ENCODE assay signal across 1 cellular context in genomic region chr2:70902579-70902978, GRCh38.
TF ChIP-seq lines count a peak whose summit lies in the region.

No MANE protein-coding gene starts in this region.

TF ChIP-seq in A549, 52 proteins besides CTCF, POLR2A, EP300 and RAD21 (continued from another document):
- TF ChIP-seq REST (IDR thresholded peaks at IDR 0.05): no peak
- no peak for TF ChIP-seq HOXB5 (CRISPR knock-in tag; IDR thresholded peaks at IDR 0.05)
- no peak for TF ChIP-seq ZNF302 (CRISPR knock-in tag; IDR thresholded peaks at IDR 0.05)
- TF ChIP-seq KDM1A (IDR thresholded peaks at IDR 0.05; ENCODE audit: low read depth): no peak
- no peak for TF ChIP-seq PHF8 (IDR thresholded peaks at IDR 0.05; ENCODE audit: borderline replicate concordance, low read depth)
- no peak for TF ChIP-seq CEBPB (IDR thresholded peaks at IDR 0.05)
- TF ChIP-seq NFE2L2 (conservative IDR thresholded peaks at IDR 0.05; ENCODE audit: low read length): no peak
- TF ChIP-seq, protein P1, sequence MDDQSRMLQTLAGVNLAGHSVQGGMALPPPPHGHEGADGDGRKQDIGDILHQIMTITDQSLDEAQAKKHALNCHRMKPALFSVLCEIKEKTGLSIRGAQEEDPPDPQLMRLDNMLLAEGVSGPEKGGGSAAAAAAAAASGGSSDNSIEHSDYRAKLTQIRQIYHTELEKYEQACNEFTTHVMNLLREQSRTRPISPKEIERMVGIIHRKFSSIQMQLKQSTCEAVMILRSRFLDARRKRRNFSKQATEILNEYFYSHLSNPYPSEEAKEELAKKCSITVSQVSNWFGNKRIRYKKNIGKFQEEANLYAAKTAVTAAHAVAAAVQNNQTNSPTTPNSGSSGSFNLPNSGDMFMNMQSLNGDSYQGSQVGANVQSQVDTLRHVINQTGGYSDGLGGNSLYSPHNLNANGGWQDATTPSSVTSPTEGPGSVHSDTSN (IDR thresholded peaks at IDR 0.05): no peak
- no peak for TF ChIP-seq CHD2 (IDR thresholded peaks at IDR 0.05; ENCODE audit: low read length, partially characterized antibody)
- no peak for TF ChIP-seq RFX5 (IDR thresholded peaks at IDR 0.05)
- TF ChIP-seq NR3C1 (IDR thresholded peaks at IDR 0.05): no peak
- TF ChIP-seq, protein P2, sequence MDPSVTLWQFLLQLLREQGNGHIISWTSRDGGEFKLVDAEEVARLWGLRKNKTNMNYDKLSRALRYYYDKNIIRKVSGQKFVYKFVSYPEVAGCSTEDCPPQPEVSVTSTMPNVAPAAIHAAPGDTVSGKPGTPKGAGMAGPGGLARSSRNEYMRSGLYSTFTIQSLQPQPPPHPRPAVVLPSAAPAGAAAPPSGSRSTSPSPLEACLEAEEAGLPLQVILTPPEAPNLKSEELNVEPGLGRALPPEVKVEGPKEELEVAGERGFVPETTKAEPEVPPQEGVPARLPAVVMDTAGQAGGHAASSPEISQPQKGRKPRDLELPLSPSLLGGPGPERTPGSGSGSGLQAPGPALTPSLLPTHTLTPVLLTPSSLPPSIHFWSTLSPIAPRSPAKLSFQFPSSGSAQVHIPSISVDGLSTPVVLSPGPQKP (IDR thresholded peaks at IDR 0.05; ENCODE audit: low read depth, low read length): no peak
- no peak for TF ChIP-seq POLR2AphosphoS2 (conservative IDR thresholded peaks at IDR 0.05; ENCODE audit: low read length)
